In genomic region chr11:11186249-11186648, GRCh38 we compare ENCODE assay signal across 21 cellular contexts.
DNase-seq lines count a peak whose midpoint lies in the region; ATAC-seq, FAIRE-seq and TF ChIP-seq lines count a peak whose summit lies in the region.
"Had no signal": no experiment of that assay in that cellular context is flagged by ENCODE, and none has a peak within 500 bp of the region (broad histone marks: within the 10 kb centered on the region; RNA-seq: fewer than 3 reads in every experiment).

No MANE protein-coding gene starts in this region.

- H3K4me3 ChIP-seq in BLaER1 (no peak overlapping the region), OCI-LY7 (ENCODE audit: low read depth, low read length, poor library complexity, severe bottlenecking) (no peak overlapping the region), HAP-1 (no peak overlapping the region)
- H3K4me3 ChIP-seq: PC-9, SJCRH30 had no signal

- H2AFZ ChIP-seq in OCI-LY7 (ENCODE audit: low read length) = peak overlapping the region; percentile 33; the same call in 1 of the 2 replicates
- H2AFZ ChIP-seq: PC-9 had no signal

- H3K4me3 Mint-ChIP-seq in activated T-cell treated with anti-CD3 and anti-CD28 coated beads, Interleukin-2, amount 50 U/mL, for 4 hours = no peak overlapping the region
- H3K4me3 Mint-ChIP-seq: B cell; CD8-positive, alpha-beta T cell; T-helper 17 cell had no signal

- peaks cover 12% of the 10 kb centered on the region; the same call in 1 of the 2 replicates for H3K9me3 ChIP-seq in BLaER1
- H3K9me3 ChIP-seq in OCI-LY7 (ENCODE audit: low read length) = no peaks in the 10 kb centered on the region
- no peaks in the 10 kb centered on the region for H3K9me3 ChIP-seq in HAP-1

- no peaks in the 10 kb centered on the region for H4K20me1 ChIP-seq in BLaER1
- no peaks in the 10 kb centered on the region for H4K20me1 ChIP-seq in OCI-LY7 (ENCODE audit: insufficient read depth, low read length)

- BruUV-seq in OCI-LY7 (replicated peaks; lab: Mats Ljungman, UMichigan) = no TSS peak

- H3K79me2 ChIP-seq in OCI-LY7 (ENCODE audit: insufficient read depth, low read depth, low read length) = no peaks in the 10 kb centered on the region

- H3K27ac ChIP-seq in BLaER1 (no peak overlapping the region), OCI-LY7 (ENCODE audit: low read depth, low read length, poor library complexity, severe bottlenecking) (no peak overlapping the region), foreskin keratinocyte (no peak overlapping the region)
- H3K27ac ChIP-seq: 22Rv1, PC-9, SJCRH30 had no signal

- H3K4me2 ChIP-seq in BLaER1 (peak overlapping the region; percentile 37), OCI-LY7 (ENCODE audit: low read length) (peak overlapping the region; percentile 20)
- H3K4me2 ChIP-seq: PC-9 had no signal

- DNase-seq in GM19239 (ENCODE audit: insufficient read length, low spot score) (no peak), OCI-LY7 (ENCODE audit: low spot score) (peak; percentile 65), kidney glomerular epithelial cell (lab: John Stamatoyannopoulos, UW) (peak; percentile 70), foreskin keratinocyte (no peak), HAP-1 (ENCODE audit: low spot score in 2 of 2) (no peak)
- no peak for DNase-seq in activated T-cell treated with anti-CD3 and anti-CD28 coated beads, Interleukin-2, amount 50 U/mL, for 4 hours
- DNase-seq: CD8-positive, alpha-beta T cell; DND-41; GDM1; HCEC 1CT; MM.1S; NCI-H1105; NCI-H1694; NCI-H774; PC-9; SJCRH30; T-helper 17 cell had no signal

- no peak overlapping the region for H3K9ac ChIP-seq in BLaER1

- H3K9me2 ChIP-seq in OCI-LY7 (ENCODE audit: insufficient read depth, low read length) = no peaks in the 10 kb centered on the region

- in situ Hi-C loops in HAP-1 (cut with MboI; ENCODE audit: low sequenced_read_pairs) = no loop called here

- H3K4me1 Mint-ChIP-seq in activated T-cell treated with anti-CD3 and anti-CD28 coated beads, Interleukin-2, amount 50 U/mL, for 4 hours (ENCODE audit: low read depth) = no peaks in the 10 kb centered on the region

- peaks cover 9% of the 10 kb centered on the region for H3K27me3 Mint-ChIP-seq in activated T-cell treated with anti-CD3 and anti-CD28 coated beads, Interleukin-2, amount 50 U/mL, for 4 hours (ENCODE audit: low read depth)

- H3K36me3 ChIP-seq in BLaER1 = no peaks in the 10 kb centered on the region
- H3K36me3 ChIP-seq in OCI-LY7 (ENCODE audit: insufficient read depth, low read length) = no peaks in the 10 kb centered on the region
- H3K36me3 ChIP-seq in HAP-1 (replicated peaks) = no peaks in the 10 kb centered on the region
- H3K36me3 ChIP-seq: SJCRH30 had no signal

- FAIRE-seq in GM19239 (lab: Jason Lieb, UNC) = peak; percentile 53

- intact Hi-C loops in OCI-LY7 (cut with micrococcal nuclease; ENCODE audit: unreplicated experiment) = no loop called here

- H3K4me1 ChIP-seq in BLaER1 (peaks cover 18% of the 10 kb centered on the region), OCI-LY7 (ENCODE audit: insufficient read depth, low read length, poor library complexity, severe bottlenecking) (peaks cover 14% of the 10 kb centered on the region), foreskin keratinocyte (no peaks in the 10 kb centered on the region), HAP-1 (no peaks in the 10 kb centered on the region)
- H3K4me1 ChIP-seq: SJCRH30 had no signal

- H3K9me3 Mint-ChIP-seq in activated T-cell treated with anti-CD3 and anti-CD28 coated beads, Interleukin-2, amount 50 U/mL, for 4 hours = peaks cover 9% of the 10 kb centered on the region

- POLR2A ChIA-PET in OCI-LY7 (lab: Charles Lee) = no interaction called here

- ATAC-seq in foreskin keratinocyte (no peak), HG03175 (IDR thresholded peaks at IDR 0.05; ENCODE audit: unreplicated experiment) (no peak)
- ATAC-seq in activated T-cell treated with anti-CD3 and anti-CD28 coated beads, Interleukin-2, amount 50 U/mL, for 4 hours = no peak
- ATAC-seq: CD8-positive, alpha-beta T cell; T-helper 17 cell had no signal

- H3K36me3 Mint-ChIP-seq in activated T-cell treated with anti-CD3 and anti-CD28 coated beads, Interleukin-2, amount 50 U/mL, for 4 hours (ENCODE audit: insufficient read depth) = peaks cover 4% of the 10 kb centered on the region

- no peaks in the 10 kb centered on the region for H3K27me3 ChIP-seq in BLaER1
- H3K27me3 ChIP-seq in foreskin keratinocyte = peaks cover 18% of the 10 kb centered on the region
- H3K27me3 ChIP-seq in HAP-1 (ENCODE audit: low read depth) = 0 out of 2 replicates have a peak, but pooled peaks cover 2% of the 10 kb centered on the region
- H3K27me3 ChIP-seq: SJCRH30 had no signal

- TF ChIP-seq CTCF in OCI-LY7 (conservative IDR thresholded peaks at IDR 0.05; ENCODE audit: low read length) = no peak
- TF ChIP-seq CTCF in foreskin keratinocyte (conservative IDR thresholded peaks at IDR 0.05) = no peak

- CTCF ChIA-PET in OCI-LY7 (lab: Charles Lee; ENCODE audit: unreplicated experiment) = no interaction called here

Comparison
In these comparisons a context has a peak if more than half of its experiments do, and no peak if none do; other contexts are left out.
1. DNase-seq: peak in OCI-LY7 (single experiment) and kidney glomerular epithelial cell (single experiment); none in GM19239 (single experiment), foreskin keratinocyte (0 of 2), HAP-1 (0 of 2) and activated T-cell treated with anti-CD3 and anti-CD28 coated beads, Interleukin-2, amount 50 U/mL, for 4 hours (single experiment).